In genomic region chr18:57209697-57210096, GRCh38 we compare ENCODE assay signal across 9 cellular contexts.
DNase-seq lines count a peak whose midpoint lies in the region; ATAC-seq and TF ChIP-seq lines count a peak whose summit lies in the region.
"Had no signal": no experiment of that assay in that cellular context is flagged by ENCODE, and none has a peak within 500 bp of the region (broad histone marks: within the 10 kb centered on the region; RNA-seq: fewer than 3 reads in every experiment).

No MANE protein-coding gene starts in this region.

- TF ChIP-seq CTCF in esophagus muscularis mucosa (IDR thresholded peaks at IDR 0.05) (no peak), GM10266 (IDR thresholded peaks at IDR 0.05; ENCODE audit: control insufficient read depth, insufficient read depth, low read depth, missing control alignments) (no peak)

- peak; percentile 21 for DNase-seq in activated CD4-positive, alpha-beta T cell treated with anti-CD3 and anti-CD28 coated beads for 36 hours
- no peak for DNase-seq in activated CD4-positive, alpha-beta T cell treated with anti-CD3 and anti-CD28 coated beads for 48 hours
- peak; percentile 75 for DNase-seq in NCI-H2107 treated with DMSO at 0.1 percent for 48 hours (lab: John Stamatoyannopoulos, UW; ENCODE audit: unreplicated experiment)
- peak; percentile 35 for DNase-seq in cerebellum (ENCODE audit: low spot score)
- DNase-seq in esophagus muscularis mucosa (ENCODE audit: extremely low spot score), result no peak
- no peak for DNase-seq in GM10266 (ENCODE audit: extremely low spot score)
- DNase-seq in retina, result no peak

- CTCF ChIA-PET in activated CD4-positive, alpha-beta T cell treated with anti-CD3 and anti-CD28 coated beads for 36 hours (lab: Charles Lee), result no interaction called here

- H3K4me1 ChIP-seq in esophagus muscularis mucosa, result peaks cover 0 to 14% (median 10%) of the 10 kb centered on the region in 4 donors

- H3K27me3 ChIP-seq in esophagus muscularis mucosa, result peaks cover 0 to 17% (median 2%) of the 10 kb centered on the region in 4 donors
- H3K27me3 ChIP-seq: SJCRH30 had no signal

- H3K9me3 Mint-ChIP-seq in activated CD4-positive, alpha-beta T cell treated with anti-CD3 and anti-CD28 coated beads for 36 hours (ENCODE audit: low read depth), result no peaks in the 10 kb centered on the region
- no peaks in the 10 kb centered on the region for H3K9me3 Mint-ChIP-seq in stimulated activated memory B cell treated with anti-CD40 and anti-IgM and Interleukin-4, amounts not matched to agents 10 μg/mL and 1 μg/mL and 100 μg/mL, for 72 hours

- H3K27ac Mint-ChIP-seq in activated CD4-positive, alpha-beta T cell treated with anti-CD3 and anti-CD28 coated beads for 36 hours, result no peak overlapping the region
- no peak overlapping the region for H3K27ac Mint-ChIP-seq in stimulated activated memory B cell treated with anti-CD40 and anti-IgM and Interleukin-4, amounts not matched to agents 10 μg/mL and 1 μg/mL and 100 μg/mL, for 72 hours

- H3K4me3 ChIP-seq in esophagus muscularis mucosa, result peak overlapping the region in 2 of 4 donors; percentile 15 to 26
- H3K4me3 ChIP-seq: SJCRH30 had no signal

- peak; percentile 23 for ATAC-seq in activated CD4-positive, alpha-beta T cell treated with anti-CD3 and anti-CD28 coated beads for 36 hours
- ATAC-seq in stimulated activated memory B cell treated with anti-CD40 and anti-IgM and Interleukin-4, amounts not matched to agents 10 μg/mL and 1 μg/mL and 100 μg/mL, for 72 hours, result peak; percentile 35

- H3K9me3 ChIP-seq in esophagus muscularis mucosa, result no peaks in the 10 kb centered on the region
- H3K9me3 ChIP-seq: SJCRH30 had no signal

- no peak overlapping the region for H3K27ac ChIP-seq in esophagus muscularis mucosa (replicated peaks in 1 of 4)
- H3K27ac ChIP-seq: SJCRH30 had no signal

- H3K36me3 ChIP-seq in esophagus muscularis mucosa, result no peaks in the 10 kb centered on the region
- H3K36me3 ChIP-seq: SJCRH30 had no signal

- peaks cover 10% of the 10 kb centered on the region for H3K4me1 Mint-ChIP-seq in activated CD4-positive, alpha-beta T cell treated with anti-CD3 and anti-CD28 coated beads for 36 hours
- peaks cover 9% of the 10 kb centered on the region for H3K4me1 Mint-ChIP-seq in stimulated activated memory B cell treated with anti-CD40 and anti-IgM and Interleukin-4, amounts not matched to agents 10 μg/mL and 1 μg/mL and 100 μg/mL, for 72 hours

- WGBS in esophagus muscularis mucosa, result 21% methylated on average over 10 of the region's 10 CpGs

- POLR2A ChIA-PET in activated CD4-positive, alpha-beta T cell treated with anti-CD3 and anti-CD28 coated beads for 36 hours (lab: Charles Lee), result no interaction called here

- intact Hi-C loops in activated CD4-positive, alpha-beta T cell treated with anti-CD3 and anti-CD28 coated beads for 36 hours (cut with DNase I, micrococcal nuclease), result no loop called here
- intact Hi-C loops in esophagus muscularis mucosa (cut with DNase I), result no loop called here

- peaks cover 43% of the 10 kb centered on the region for H3K27me3 Mint-ChIP-seq in activated CD4-positive, alpha-beta T cell treated with anti-CD3 and anti-CD28 coated beads for 36 hours
- H3K27me3 Mint-ChIP-seq in stimulated activated memory B cell treated with anti-CD40 and anti-IgM and Interleukin-4, amounts not matched to agents 10 μg/mL and 1 μg/mL and 100 μg/mL, for 72 hours, result peaks cover 34% of the 10 kb centered on the region

- no peak for TF ChIP-seq POLR2A in esophagus muscularis mucosa (IDR thresholded peaks at IDR 0.05; ENCODE audit: low read depth)

- TF ChIP-seq EP300 in esophagus muscularis mucosa (IDR thresholded peaks at IDR 0.05), result no peak

- no peak overlapping the region for H3K4me3 Mint-ChIP-seq in activated CD4-positive, alpha-beta T cell treated with anti-CD3 and anti-CD28 coated beads for 36 hours
- H3K4me3 Mint-ChIP-seq in stimulated activated memory B cell treated with anti-CD40 and anti-IgM and Interleukin-4, amounts not matched to agents 10 μg/mL and 1 μg/mL and 100 μg/mL, for 72 hours, result no peak overlapping the region

- no peaks in the 10 kb centered on the region for H3K36me3 Mint-ChIP-seq in activated CD4-positive, alpha-beta T cell treated with anti-CD3 and anti-CD28 coated beads for 36 hours (ENCODE audit: low read depth)
- no peaks in the 10 kb centered on the region for H3K36me3 Mint-ChIP-seq in stimulated activated memory B cell treated with anti-CD40 and anti-IgM and Interleukin-4, amounts not matched to agents 10 μg/mL and 1 μg/mL and 100 μg/mL, for 72 hours

Comparison
In these comparisons a context has a peak if more than half of its experiments do, and no peak if none do; other contexts are left out.
1. DNase-seq: peak in activated CD4-positive, alpha-beta T cell treated with anti-CD3 and anti-CD28 coated beads for 36 hours (single experiment), NCI-H2107 treated with DMSO at 0.1 percent for 48 hours (single experiment) and cerebellum (single experiment); none in activated CD4-positive, alpha-beta T cell treated with anti-CD3 and anti-CD28 coated beads for 48 hours (single experiment), esophagus muscularis mucosa (single experiment), GM10266 (single experiment) and retina (single experiment).